25 cellular contexts compared by ENCODE assay signal in the genomic region with DNA sequence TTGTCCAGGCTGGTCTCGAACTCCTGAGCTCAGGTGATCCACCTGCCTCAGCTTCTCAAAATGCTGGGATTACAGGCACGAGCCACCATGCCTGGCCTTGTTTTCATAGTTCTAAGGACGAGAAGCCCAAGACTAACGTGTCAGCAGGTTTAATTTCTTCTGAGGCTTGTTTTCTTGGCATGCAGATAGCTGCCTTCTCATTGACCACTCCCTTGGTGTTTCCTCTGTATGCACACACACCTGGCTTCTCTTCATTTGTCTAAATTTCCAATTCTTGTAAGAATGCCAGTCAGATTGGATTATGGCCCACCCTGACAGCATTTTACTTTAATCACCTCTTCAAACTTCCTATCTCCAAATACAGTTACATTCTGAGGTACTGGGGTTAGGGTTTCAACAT.
"Had no signal": no experiment of that assay in that cellular context is flagged by ENCODE, and none has a peak within 500 bp of the region (broad histone marks: within the 10 kb centered on the region; RNA-seq: fewer than 3 reads in every experiment).

No MANE protein-coding gene starts in this region.

- H3K4me3 ChIP-seq: dorsolateral prefrontal cortex, gastroesophageal sphincter, heart left ventricle, hepatocyte, left lung, prostate gland, right atrium auricular region, testis, tibial artery had no signal

- DNase-seq: dorsolateral prefrontal cortex; effector CD8-positive, alpha-beta T cell; foreskin fibroblast; heart left ventricle; left cardiac atrium; left lung; mesendoderm; midbrain; naive thymus-derived CD4-positive, alpha-beta T cell; nephron progenitor cell; nucleus accumbens; stimulated activated CD4-positive, alpha-beta T cell treated with anti-CD3 and anti-CD28 coated beads, Interleukin-2, amount 100 ng/mL, for 24 hours; stimulated activated CD4-positive, alpha-beta T cell treated with anti-CD3 and anti-CD28 coated beads, Interleukin-4, amount 100 ng/mL, for 24 hours; stimulated activated naive CD4-positive, alpha-beta T cell treated with Interleukin-2 at 50 U/mL for 16 hours; substantia nigra; testis; tibial artery had no signal

- H3K9me3 ChIP-seq: gastroesophageal sphincter, heart left ventricle, left lung, prostate gland, right atrium auricular region, testis, tibial artery had no signal

- H3K27me3 ChIP-seq: dorsolateral prefrontal cortex, gastroesophageal sphincter, heart left ventricle, hepatocyte, left lung, right atrium auricular region, testis, tibial artery had no signal

- FAIRE-seq: colon, endothelial cell of umbilical vein had no signal

- H2AFZ ChIP-seq: hepatocyte had no signal

- H3K4me2 ChIP-seq: hepatocyte had no signal

- ATAC-seq: gastroesophageal sphincter; heart left ventricle; left cardiac atrium; left lung; naive thymus-derived CD4-positive, alpha-beta T cell; sciatic nerve; stimulated activated effector memory CD8-positive, alpha-beta T cell treated with anti-CD3 and anti-CD28 coated beads, Interleukin-12 subunit alpha, Interleukin-12 subunit beta, amount 100 ng/mL, for 72 hours had no signal

- H3K36me3 ChIP-seq: gastroesophageal sphincter, heart left ventricle, left lung, prostate gland, right atrium auricular region, tibial artery had no signal

- H3K4me1 ChIP-seq: prostate gland, tibial artery had no signal

- H3K27ac ChIP-seq: dorsolateral prefrontal cortex, gastroesophageal sphincter, heart left ventricle, hepatocyte, left lung, prostate gland, right atrium auricular region, testis, tibial artery had no signal
